ENCODE assay signal across 8 cellular contexts in genomic region chr18:49561377-49562193, GRCh38. TPM values are rescaled to one million over a fixed set of nuclear protein-coding genes. Genes with fewer than 3 reads are reported as not detected.
DNase-seq lines count a peak whose midpoint lies in the region; ATAC-seq, FAIRE-seq and TF ChIP-seq lines count a peak whose summit lies in the region.

LIPG (plus strand) TSS chr18:49562057; CDS start chr18:49562309, 252 bp downstream.

- FAIRE-seq in GM12878 (lab: Jason Lieb, UNC), result no peak

- TF ChIP-seq CTCF in BJ (IDR thresholded peaks at IDR 0.05; ENCODE audit: insufficient read depth, low read depth, low read length) (no peak), RWPE2 (IDR thresholded peaks at IDR 0.05; ENCODE audit: poor library complexity, severe bottlenecking) (no peak), GM12878 (IDR thresholded peaks at IDR 0.05 in 2 of 3, conservative IDR thresholded peaks at IDR 0.05 in 1 of 3; ENCODE audit: control insufficient read depth in 2 of 3, extremely low read depth in 1 of 3, insufficient read depth in 1 of 3, low read depth in 3 of 3, low read length in 3 of 3) (no peak)

- H3K9ac ChIP-seq in GM12878 (ENCODE audit: control insufficient read depth, insufficient read depth, low read length) (no peak within 1 kb of the TSS), iPS-20b (ENCODE audit: low read depth, low read length) (peak within 1 kb of the TSS; percentile 91)

- no peak within 1 kb of the TSS for H2AFZ ChIP-seq in GM12878 (ENCODE audit: control insufficient read depth, low read depth, low read length)

- peak; percentile 29; the same call in 1 of the 2 replicates for TF ChIP-seq POLR2A in GM12878 (IDR thresholded peaks at IDR 0.05; ENCODE audit: low read depth, low read length)

- SMC1A ChIA-PET in GM12878 (lab: Charles Lee; ENCODE audit: uncharacterized antibody, unreplicated experiment), result interaction anchor here (2.7 kb wide), 1 partner anchor 298 kb away, joined by 10 read pairs; no protein-coding TSS in a partner anchor

- H3K27me3 ChIP-seq in BJ (ENCODE audit: control insufficient read depth, insufficient read depth, low read length), result peaks cover 25% of the 10 kb centered on the region
- no peaks in the 10 kb centered on the region for H3K27me3 ChIP-seq in RWPE2 (ENCODE audit: insufficient read depth, poor library complexity, severe bottlenecking)
- H3K27me3 ChIP-seq in GM12878 (replicated peaks in 1 of 2; ENCODE audit: control insufficient read depth in 2 of 2, insufficient read depth in 2 of 2, low read length in 1 of 2), result peaks cover 10 to 16% of the 10 kb centered on the region in 2 experiments; a peak in 3 of 4 replicates
- peaks cover 48% of the 10 kb centered on the region for H3K27me3 ChIP-seq in iPS-20b (ENCODE audit: insufficient read depth, low read length)

- no peak for DNase-seq in BJ (ENCODE audit: low read depth)
- DNase-seq in HuH-7 (ENCODE audit: low spot score), result peak; percentile 86
- DNase-seq in RWPE2 (ENCODE audit: low spot score), result peak; percentile 81
- DNase-seq in GM12878 (ENCODE audit: low read depth, low spot score), result no peak

- no peaks in the 10 kb centered on the region for H3K79me2 ChIP-seq in GM12878 (ENCODE audit: control insufficient read depth, insufficient read depth, low read length)

- in situ Hi-C loops in GM12878 (cut with MboI), result no loop called here

- peak within 1 kb of the TSS; percentile 80 for H3K27ac ChIP-seq in RWPE2 (ENCODE audit: poor library complexity, severe bottlenecking)
- H3K27ac ChIP-seq in GM12878 (ENCODE audit: control insufficient read depth, insufficient read depth), result no peak within 1 kb of the TSS
- H3K27ac ChIP-seq in iPS-20b (ENCODE audit: low read length), result peak within 1 kb of the TSS; percentile 75
- H3K27ac ChIP-seq in skin epidermis, result peak within 1 kb of the TSS in 2 of 21 experiments; percentile 38 to 75

- H4K20me1 ChIP-seq in GM12878 (ENCODE audit: control insufficient read depth, insufficient read depth), result no peaks in the 10 kb centered on the region

- intact Hi-C loops in GM12878 (cut with micrococcal nuclease; ENCODE audit: unreplicated experiment), result no loop called here

- H3K9me3 ChIP-seq in RWPE2 (ENCODE audit: severe bottlenecking) (no peaks in the 10 kb centered on the region), GM12878 (replicated peaks; ENCODE audit: control insufficient read depth, insufficient read depth, low read length) (no peaks in the 10 kb centered on the region), iPS-20b (ENCODE audit: insufficient read depth, low read depth, low read length) (no peaks in the 10 kb centered on the region; the same call in 1 of the 2 replicates)

- CTCF ChIA-PET in BJ (lab: Yijun Ruan, JAX), result interaction anchor here (2.0 to 8.7 kb wide), 3 partner anchors 165 to 296 kb away, joined by 8 to 159 read pairs (median 29); no protein-coding TSS in a partner anchor
- CTCF ChIA-PET in GM12878 (lab: Yijun Ruan, JAX), result no interaction called here

- H3K4me3 ChIP-seq in BJ (ENCODE audit: low read depth, low read length) (peak within 1 kb of the TSS; percentile 20), RWPE2 (ENCODE audit: severe bottlenecking) (peak within 1 kb of the TSS; percentile 40), GM12878 (no peak within 1 kb of the TSS), iPS-20b (ENCODE audit: low read length) (peak within 1 kb of the TSS; percentile 92), skin epidermis (peak within 1 kb of the TSS; percentile 20 to 42 (median 24))

- BruUV-seq in GM12878 (replicated peaks; lab: Mats Ljungman, UMichigan), result no TSS peak

- peaks cover 14% of the 10 kb centered on the region for H3K4me1 ChIP-seq in RWPE2 (ENCODE audit: insufficient read depth, poor library complexity, severe bottlenecking)
- H3K4me1 ChIP-seq in GM12878 (ENCODE audit: control insufficient read depth, insufficient read depth, low read length), result no peaks in the 10 kb centered on the region
- H3K4me1 ChIP-seq in iPS-20b (ENCODE audit: insufficient read depth, low read length), result peaks cover 9% of the 10 kb centered on the region

- POLR2A ChIA-PET in BJ (lab: Charles Lee) (no interaction called here), GM12878 (lab: Charles Lee) (no interaction called here)

- WGBS in GM12878 (ENCODE audit: insufficient coverage, insufficient replicate concordance, low lambda C conversion rate, missing lambda C conversion rate), result 29% methylated on average over 58 of the region's 59 CpGs

- TF ChIP-seq RAD21 in GM12878 (IDR thresholded peaks at IDR 0.05; ENCODE audit: insufficient read depth, low read depth, low read length), result no peak

- H3K36me3 ChIP-seq in BJ (ENCODE audit: control insufficient read depth, insufficient read depth, low read length) (no peaks in the 10 kb centered on the region), RWPE2 (ENCODE audit: low read depth) (peaks cover 20% of the 10 kb centered on the region), GM12878 (ENCODE audit: control insufficient read depth in 2 of 2, insufficient read depth in 2 of 2, low read length in 1 of 2) (no peaks in the 10 kb centered on the region), iPS-20b (ENCODE audit: insufficient read depth, low read depth, low read length) (peaks cover 12% of the 10 kb centered on the region; the same call in 1 of the 2 replicates)

- no peak for TF ChIP-seq EP300 in GM12878 (IDR thresholded peaks at IDR 0.05; ENCODE audit: borderline replicate concordance in 1 of 2, control insufficient read depth in 1 of 2, low read depth in 2 of 2, low read length in 2 of 2)

- H3K4me2 ChIP-seq in GM12878 (ENCODE audit: control insufficient read depth, insufficient read depth), result peak within 1 kb of the TSS; percentile 14; the same call in 1 of the 2 replicates

- RAD21 ChIA-PET in GM12878 (lab: Charles Lee; ENCODE audit: unreplicated experiment), result no interaction called here

- ATAC-seq in GM19351 (IDR thresholded peaks at IDR 0.05; ENCODE audit: unreplicated experiment), result peak; percentile 86
- ATAC-seq in RWPE2 (ENCODE audit: low read depth), result peak; percentile 79
- no peak for ATAC-seq in GM12878
- no peak for ATAC-seq in GM21367 (IDR thresholded peaks at IDR 0.05; ENCODE audit: unreplicated experiment)

TF ChIP-seq in GM12878, 131 proteins besides CTCF, POLR2A, EP300 and RAD21:
- TF ChIP-seq MEF2B (IDR thresholded peaks at IDR 0.05; ENCODE audit: partially characterized antibody, poor library complexity, severe bottlenecking) (no peak), SUZ12 (IDR thresholded peaks at IDR 0.05; ENCODE audit: unreplicated experiment) (peak; percentile 87), POU2F2 (IDR thresholded peaks at IDR 0.05; ENCODE audit: borderline replicate concordance, low read depth, low read length) (0 out of 3 replicates have a peak, but pooled peaks have one; percentile 29)

RNA-seq across cellular contexts. Expression of gene LIPG, which starts in this region (rescaled TPM):
- polyA plus RNA-seq in BJ (2011; rRNA removed), result 0.25 and 0.42 TPM in 2 replicates
- polyA minus RNA-seq in BJ (2011; rRNA and poly(A)+ RNA removed), result 0.14 and 0.26 TPM in 2 replicates
- not detected in 2 replicates for total RNA-seq in GM12878 (2013; cell fraction: nucleolus; rRNA removed)
- 0.06 and 0.11 TPM in 2 replicates for total RNA-seq in GM12878 (2014; rRNA removed)
- total RNA-seq in GM12878 (2014; rRNA removed; fragmentation: Illumina TruSeq; extraction: Trizol), result 0.27 and 0.41 TPM in 2 replicates
- total RNA-seq in GM12878 (2021), result 0.18 and 0.19 TPM in 2 replicates
- polyA plus RNA-seq in GM12878 (2011; ENCODE audit: low read depth), result 0.55 TPM
- polyA plus RNA-seq in GM12878 (2011; rRNA removed), result 0.01 and 0.10 TPM in 2 replicates
- polyA plus RNA-seq in GM12878 (2011; cell fraction: cytosol; rRNA removed), result not detected in 2 replicates
- polyA plus RNA-seq in GM12878 (2011; cell fraction: nucleus; rRNA removed), result not detected in 2 replicates
- 0.43 and 0.98 TPM in 2 replicates for polyA plus RNA-seq in GM12878 (2012)
- polyA plus RNA-seq in GM12878 (2014; fragmentation: Illumina TruSeq; extraction: Trizol), result 0.09 and 0.22 TPM in 2 replicates
- under 1 TPM; 0.04 to 0.37 TPM for polyA plus RNA-seq in GM12878 (2014; fragmentation: Nextera tagmentation; extraction: Ambion mirVana)
- 0.55 and 0.61 TPM in 2 replicates for polyA plus RNA-seq in GM12878 (2014; rRNA removed)
- polyA plus RNA-seq in GM12878 (2016; fragmentation: Nextera tagmentation; extraction: Ambion mirVana), result under 1 TPM in 1 of 2 experiments, not detected in 1; 0.33 TPM
- not detected in 2 replicates for polyA minus RNA-seq in GM12878 (2011; rRNA and poly(A)+ RNA removed)
- not detected in 2 replicates for polyA minus RNA-seq in GM12878 (2011; cell fraction: cytosol; rRNA and poly(A)+ RNA removed)
- not detected in 2 replicates for polyA minus RNA-seq in GM12878 (2011; cell fraction: nucleus; rRNA and poly(A)+ RNA removed)

Comparison
In these comparisons a context has a peak if more than half of its experiments do, and no peak if none do; other contexts are left out.
1. DNase-seq: peak in HuH-7 (single experiment) and RWPE2 (single experiment); none in BJ (single experiment) and GM12878 (single experiment).
2. ATAC-seq: peak in GM19351 (single experiment) and RWPE2 (single experiment); none in GM12878 (single experiment) and GM21367 (single experiment).